34 cellular contexts compared by ENCODE assay signal in genomic region chr6:55642366-55642765, GRCh38.
"Had no signal": no experiment of that assay in that cellular context is flagged by ENCODE, and none has a peak within 500 bp of the region (broad histone marks: within the 10 kb centered on the region; RNA-seq: fewer than 3 reads in every experiment).

No MANE protein-coding gene starts in this region.

- H3K9ac ChIP-seq: KMS-11 had no signal

- DNase-seq: Karpas-422, Kasumi-1, KG1, MG63, MM.1S, MV-4-11, NCI-H1048, NCI-H1092, NCI-H1092 treated with DMSO at 0.1 percent for 48 hours, NCI-H1105, NCI-H1105 treated with DMSO at 0.1 percent for 48 hours, NCI-H1417, NCI-H1417 treated with DMSO at 0.1 percent for 48 hours, NCI-H1436, NCI-H1436 treated with DMSO at 0.1 percent for 48 hours, NCI-H146, NCI-H1694, NCI-H1694 treated with DMSO at 0.1 percent for 48 hours, NCI-H187, NCI-H187 treated with DMSO at 0.1 percent for 48 hours, NCI-H1930, NCI-H2029, NCI-H2029 treated with DMSO at 0.1 percent for 48 hours, NCI-H2081, NCI-H2081 treated with DMSO at 0.1 percent for 48 hours, NCI-H2107, NCI-H2171, NCI-H2171 treated with DMSO at 0.1 percent for 48 hours, NCI-H2227 treated with DMSO at 0.1 percent for 48 hours, NCI-H226, NCI-H345, NCI-H446, NCI-H446 treated with DMSO at 0.1 percent for 48 hours had no signal

- H3K36me3 ChIP-seq: MG63 had no signal

- H3K9me3 ChIP-seq: MG63 had no signal

- H3K27ac ChIP-seq: KMS-11 had no signal

- H3K27me3 ChIP-seq: MG63 had no signal

- H3K4me2 ChIP-seq: KMS-11 had no signal

- H3K4me3 ChIP-seq: MG63 had no signal
